17 cellular contexts compared by ENCODE assay signal in the genomic region with DNA sequence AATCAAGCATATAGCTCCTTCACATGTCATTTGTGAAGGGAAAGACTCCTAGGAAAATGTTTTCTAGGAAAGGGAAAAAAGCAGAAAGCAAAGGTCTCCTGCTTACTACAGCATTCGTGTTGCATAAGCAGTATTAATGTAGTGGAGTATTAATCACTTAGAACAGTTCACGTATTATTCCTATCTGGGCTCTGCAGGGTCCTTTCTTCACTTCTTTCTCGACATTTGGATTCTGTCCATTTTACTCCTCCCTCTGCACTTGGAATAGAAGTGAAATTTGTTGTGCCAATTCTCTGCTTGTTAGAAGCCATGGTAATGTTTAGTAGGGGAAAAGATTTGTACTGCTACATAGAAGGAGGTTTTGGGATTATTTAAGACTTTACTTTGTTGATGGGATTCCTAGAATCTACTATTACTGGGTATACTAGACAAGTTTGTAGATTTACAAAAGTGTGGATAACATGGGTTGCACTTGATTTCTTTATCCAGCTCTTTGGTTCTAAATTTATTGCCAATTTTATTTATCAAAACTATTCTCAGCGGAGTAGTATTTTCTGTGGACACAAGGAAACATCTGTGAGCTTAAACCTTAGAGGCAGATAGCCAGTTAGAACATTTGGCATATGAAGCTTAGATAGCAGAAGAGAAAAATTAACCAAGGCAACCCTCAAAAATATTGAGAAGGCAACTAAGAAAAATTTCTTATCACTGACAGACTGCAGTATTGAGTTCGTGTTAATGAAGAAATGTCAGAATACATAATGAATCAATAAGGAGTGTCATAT.
DNase-seq lines count a peak whose midpoint lies in the region; ATAC-seq and TF ChIP-seq lines count a peak whose summit lies in the region.
"Had no signal": no experiment of that assay in that cellular context is flagged by ENCODE, and none has a peak within 500 bp of the region (broad histone marks: within the 10 kb centered on the region; RNA-seq: fewer than 3 reads in every experiment).

No MANE protein-coding gene starts in this region.

- TF ChIP-seq POLR2A in gastroesophageal sphincter (IDR thresholded peaks at IDR 0.05): no peak

- no peaks in the 10 kb centered on the region for H4K20me1 ChIP-seq in Karpas-422 (ENCODE audit: insufficient read depth, low read depth, low read length)

- H3K9me2 ChIP-seq in Karpas-422 (replicated peaks; ENCODE audit: insufficient read depth, low read length): no peaks in the 10 kb centered on the region

- TF ChIP-seq CTCF in gastroesophageal sphincter (IDR thresholded peaks at IDR 0.05): no peak

- WGBS in gastroesophageal sphincter (ENCODE audit: low coverage in 1 of 2), 2 donors: 41 to 47% methylated on average over 5 of the region's 5 CpGs
- 39% methylated on average over 5 of the region's 5 CpGs for WGBS in urinary bladder

- H3K36me3 ChIP-seq in Karpas-422 (ENCODE audit: insufficient read depth, low read length) (0 out of 2 replicates have a peak, but pooled peaks cover 3% of the 10 kb centered on the region), gastroesophageal sphincter (no peaks in the 10 kb centered on the region), urinary bladder (ENCODE audit: insufficient read depth) (no peaks in the 10 kb centered on the region)

- H2AFZ ChIP-seq in Karpas-422 (ENCODE audit: low read length): no peak overlapping the region

- H3K4me1 ChIP-seq in Karpas-422 (ENCODE audit: low read length) (peaks cover 89% of the 10 kb centered on the region), gastroesophageal sphincter (no peaks in the 10 kb centered on the region), urinary bladder (ENCODE audit: insufficient read depth) (no peaks in the 10 kb centered on the region)
- H3K4me1 ChIP-seq: A549 had no signal

- H3K9me3 ChIP-seq in Karpas-422 (ENCODE audit: low read length) (no peaks in the 10 kb centered on the region), gastroesophageal sphincter (peaks cover 0 to 8% (median 0%) of the 10 kb centered on the region in 3 donors)
- H3K9me3 ChIP-seq: A549, Caco-2 had no signal

- H3K79me2 ChIP-seq in Karpas-422 (ENCODE audit: low read length): no peaks in the 10 kb centered on the region

- no peak overlapping the region for H3K9ac ChIP-seq in Karpas-422 (ENCODE audit: low read length)

- H3K27me3 ChIP-seq in Karpas-422 (ENCODE audit: low read length) (no peaks in the 10 kb centered on the region), gastroesophageal sphincter (peaks cover under 1% of the 10 kb centered on the region)

- H3K4me3 ChIP-seq in Karpas-422 (ENCODE audit: low read length): no peak overlapping the region
- H3K4me3 ChIP-seq in gastroesophageal sphincter: no peak overlapping the region
- H3K4me3 ChIP-seq in urinary bladder (ENCODE audit: low read depth, low read length): no peak overlapping the region
- H3K4me3 ChIP-seq: A549 had no signal

- DNase-seq in Karpas-422 (no peak), left lobe of liver (ENCODE audit: low spot score) (no peak)
- DNase-seq: Caco-2; CD4-positive, alpha-beta T cell; KG1; MV-4-11; NCI-H1694 treated with DMSO at 0.1 percent for 48 hours; NCI-H510A; NCI-H748 treated with DMSO at 0.1 percent for 48 hours; OCI-M1; RPMI8226 had no signal

- peak; percentile 44 for ATAC-seq in gastroesophageal sphincter
- ATAC-seq in left lobe of liver: peak; percentile 27
- no peak for ATAC-seq in GM19397 (IDR thresholded peaks at IDR 0.05; ENCODE audit: unreplicated experiment)
- ATAC-seq in HG03135 (IDR thresholded peaks at IDR 0.05; ENCODE audit: unreplicated experiment): no peak
- ATAC-seq in GM18909 (IDR thresholded peaks at IDR 0.05; ENCODE audit: poor library complexity, unreplicated experiment): no peak
- ATAC-seq: A549 had no signal

- H3K4me2 ChIP-seq in Karpas-422 (ENCODE audit: low read depth, low read length, poor library complexity, severe bottlenecking): peak overlapping the region; percentile 66
- H3K4me2 ChIP-seq: A549 had no signal

- H3K27ac ChIP-seq in Karpas-422 (ENCODE audit: low read length) (peak overlapping the region; percentile 94), gastroesophageal sphincter (peak overlapping the region in 2 of 4 donors; percentile 10 to 27), urinary bladder (ENCODE audit: low read depth) (peak overlapping the region; percentile 38)
- H3K27ac ChIP-seq: A549 had no signal

- TF ChIP-seq EP300 in gastroesophageal sphincter (IDR thresholded peaks at IDR 0.05): no peak

Comparison
In these comparisons a context has a peak if more than half of its experiments do, and no peak if none do; other contexts are left out.
1. ATAC-seq: peak in gastroesophageal sphincter (single experiment) and left lobe of liver (single experiment); none in GM19397 (single experiment), HG03135 (single experiment) and GM18909 (single experiment).